ENCODE assay signal across 8 cellular contexts in genomic region chr9:100098241-100098886, GRCh38. TPM values are rescaled to one million over a fixed set of nuclear protein-coding genes. Genes with fewer than 3 reads are reported as not detected.
DNase-seq lines count a peak whose midpoint lies in the region; ATAC-seq and TF ChIP-seq lines count a peak whose summit lies in the region.

No MANE protein-coding gene starts in this region.

- H3K4me3 Mint-ChIP-seq in activated T-cell treated with anti-CD3 and anti-CD28 coated beads, Interleukin-2, amount 50 U/mL, for 72 hours, result peak overlapping the region; percentile 97 to 98

- DNase-seq in C1 segment of cervical spinal cord (lab: John Stamatoyannopoulos, UW) (peak in 9 of 14 donors; percentile 31 to 72 (median 59)), NCI-H748 (lab: John Stamatoyannopoulos, UW; ENCODE audit: unreplicated experiment) (peak; percentile 72), esophagus squamous epithelium (lab: John Stamatoyannopoulos, UW) (no peak), tibial artery (peak; percentile 54 to 71)
- peak; percentile 24 to 32 for DNase-seq in activated T-cell treated with anti-CD3 and anti-CD28 coated beads, Interleukin-2, amount 50 U/mL, for 72 hours

- peaks cover 1 to 7% of the 10 kb centered on the region in 2 donors for H3K36me3 Mint-ChIP-seq in activated T-cell treated with anti-CD3 and anti-CD28 coated beads, Interleukin-2, amount 50 U/mL, for 72 hours (ENCODE audit: insufficient read depth in 2 of 2)

- TF ChIP-seq CTCF in esophagus squamous epithelium (IDR thresholded peaks at IDR 0.05), result no peak
- TF ChIP-seq CTCF in tibial artery (IDR thresholded peaks at IDR 0.05), result no peak

- WGBS in esophagus squamous epithelium, 2 donors, result 0 to 2% methylated on average over 14 to 26 of the region's 34 CpGs

- H3K27ac ChIP-seq in esophagus squamous epithelium (peak overlapping the region; percentile 93 to 96 (median 96)), muscle layer of duodenum (ENCODE audit: low read length) (peak overlapping the region; percentile 92), tibial artery (peak overlapping the region; percentile 87 to 88)

- H3K27ac Mint-ChIP-seq in activated T-cell treated with anti-CD3 and anti-CD28 coated beads, Interleukin-2, amount 50 U/mL, for 72 hours, result peak overlapping the region; percentile 97

- H3K4me1 Mint-ChIP-seq in activated T-cell treated with anti-CD3 and anti-CD28 coated beads, Interleukin-2, amount 50 U/mL, for 72 hours (ENCODE audit: low read depth), result peaks cover 42% of the 10 kb centered on the region

- TF ChIP-seq POLR2A in esophagus squamous epithelium (IDR thresholded peaks at IDR 0.05), result no peak

- H3K4me1 ChIP-seq in esophagus squamous epithelium, result peaks cover 18 to 46% (median 19%) of the 10 kb centered on the region in 3 donors
- H3K4me1 ChIP-seq in muscle layer of duodenum (ENCODE audit: control insufficient read depth in 1 of 2, insufficient read depth in 2 of 2, low read length in 2 of 2), result peaks cover 9 to 23% of the 10 kb centered on the region in 2 donors
- peaks cover 0 to 46% (median 13%) of the 10 kb centered on the region in 4 donors for H3K4me1 ChIP-seq in tibial artery

- no peaks in the 10 kb centered on the region for H3K9me3 Mint-ChIP-seq in activated T-cell treated with anti-CD3 and anti-CD28 coated beads, Interleukin-2, amount 50 U/mL, for 72 hours

- intact Hi-C loops in esophagus squamous epithelium (cut with DNase I), result no loop called here
- intact Hi-C loops in tibial artery (cut with DNase I; ENCODE audit: low total_unique reads), result no loop called here

- H3K9me3 ChIP-seq in esophagus squamous epithelium (no peaks in the 10 kb centered on the region), muscle layer of duodenum (ENCODE audit: control insufficient read depth in 1 of 2, low read length in 2 of 2) (no peaks in the 10 kb centered on the region), tibial artery (no peaks in the 10 kb centered on the region)

- ATAC-seq in GM19035 (IDR thresholded peaks at IDR 0.05; ENCODE audit: unreplicated experiment), result peak; percentile 8
- peak; percentile 7 for ATAC-seq in HG03469 (IDR thresholded peaks at IDR 0.05; ENCODE audit: unreplicated experiment)
- peak in 1 of 2 donors; percentile 1 for ATAC-seq in activated T-cell treated with anti-CD3 and anti-CD28 coated beads, Interleukin-2, amount 50 U/mL, for 72 hours (replicated peaks in 1 of 2)

- H3K27me3 ChIP-seq in esophagus squamous epithelium (no peaks in the 10 kb centered on the region), muscle layer of duodenum (ENCODE audit: low read depth, low read length) (no peaks in the 10 kb centered on the region), tibial artery (no peaks in the 10 kb centered on the region)

- H3K4me3 ChIP-seq in esophagus squamous epithelium, result peak overlapping the region; percentile 86 to 96 (median 92)
- peak overlapping the region; percentile 93 to 99 for H3K4me3 ChIP-seq in muscle layer of duodenum (ENCODE audit: low read depth in 1 of 2, low read length in 2 of 2)
- H3K4me3 ChIP-seq in tibial artery, result peak overlapping the region; percentile 76 to 89

- H3K36me3 ChIP-seq in esophagus squamous epithelium (no peaks in the 10 kb centered on the region), muscle layer of duodenum (ENCODE audit: control insufficient read depth in 1 of 2, insufficient read depth in 2 of 2, low read length in 2 of 2) (peaks cover 0 to 4% of the 10 kb centered on the region in 2 donors), tibial artery (peaks cover 0 to 12% (median 7%) of the 10 kb centered on the region in 3 donors)

- H3K27me3 Mint-ChIP-seq in activated T-cell treated with anti-CD3 and anti-CD28 coated beads, Interleukin-2, amount 50 U/mL, for 72 hours (ENCODE audit: low read depth), result no peaks in the 10 kb centered on the region

RNA-seq across cellular contexts. Expression of gene ERP44, which starts 0.4 kb away (rescaled TPM):
- total RNA-seq in activated T-cell treated with anti-CD3 and anti-CD28 coated beads, Interleukin-2, amount 50 U/mL, for 72 hours, result 10 to 100 TPM; 11.5 to 13.2 TPM
- total RNA-seq in esophagus squamous epithelium, result 10 to 100 TPM; 13.5 to 19.2 (median 16.3) TPM

RNA-seq across cellular contexts. Expression of gene INVS, which starts 0.7 kb away (rescaled TPM):
- 10 to 100 TPM; 12.2 to 15.5 TPM for total RNA-seq in activated T-cell treated with anti-CD3 and anti-CD28 coated beads, Interleukin-2, amount 50 U/mL, for 72 hours
- 10 to 100 TPM in 3 of 4 donors, 1 to 10 TPM in 1; 8.9 to 24.4 (median 13.3) TPM for total RNA-seq in esophagus squamous epithelium
